Comparison of ENCODE assay signal across 6 cellular contexts in the genomic region with DNA sequence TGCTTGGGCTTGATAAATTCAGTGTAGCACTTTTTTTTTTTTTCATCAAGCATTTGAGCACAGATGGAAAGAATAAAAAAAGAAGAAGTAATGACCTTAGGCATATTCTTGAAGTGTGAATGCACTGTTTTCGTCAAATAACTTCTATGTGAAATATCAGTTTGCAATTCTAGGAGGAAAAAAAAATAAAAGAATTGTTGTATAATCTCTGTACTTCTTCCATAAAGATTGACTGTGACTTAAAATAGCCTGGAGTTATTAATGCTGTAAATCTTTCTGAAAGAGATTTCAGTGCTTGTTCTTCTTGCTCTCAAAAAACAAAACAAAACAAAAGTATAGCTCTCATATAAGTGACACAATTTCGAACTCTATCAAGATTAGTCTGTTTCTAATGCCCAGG.
"Had no signal": no experiment of that assay in that cellular context is flagged by ENCODE, and none has a peak within 500 bp of the region (broad histone marks: within the 10 kb centered on the region; RNA-seq: fewer than 3 reads in every experiment).

No MANE protein-coding gene starts in this region.

- H2AFZ ChIP-seq: GM23338 had no signal

- H3K27ac Mint-ChIP-seq: GM23338, H9, HFFc6 had no signal

- H3K4me3 ChIP-seq: GM23338, K562 had no signal

- H3K4me2 ChIP-seq: GM23338 had no signal

- H3K4me3 Mint-ChIP-seq: GM23338, H9, HFFc6 had no signal

- DNase-seq: H9, HCEC 1CT, HFFc6, IMR-90 had no signal

- ATAC-seq: GM23338, K562 had no signal

- H3K9me3 Mint-ChIP-seq: GM23338, H9, HFFc6 had no signal
